In genomic region chr4:120561648-120562047, GRCh38 we compare ENCODE assay signal across 2 cellular contexts.
A peak's percentile ranks its signal among the peaks of the same experiment; 100 is the strongest.
TF ChIP-seq lines count a peak whose summit lies in the region.

No MANE protein-coding gene starts in this region.

TF ChIP-seq in HCT116, 20 proteins besides CTCF, POLR2A, EP300 and RAD21:
- no peak for TF ChIP-seq ELF1 (IDR thresholded peaks at IDR 0.05; ENCODE audit: borderline replicate concordance, low read depth)
- TF ChIP-seq YY1 (IDR thresholded peaks at IDR 0.05; ENCODE audit: extremely low read depth, insufficient replicate concordance, low read depth, low read length) = no peak
- TF ChIP-seq CBX3 (IDR thresholded peaks at IDR 0.05; ENCODE audit: low read depth) = 0 out of 2 replicates have a peak, but pooled peaks have one; percentile 50

TF ChIP-seq in H1, 55 proteins besides CTCF, POLR2A, EP300 and RAD21:
- TF ChIP-seq SUZ12 (IDR thresholded peaks at IDR 0.05; ENCODE audit: low read length) (no peak), TEAD4 (IDR thresholded peaks at IDR 0.05; ENCODE audit: low read depth, low read length) (peak; percentile 98), RNF2 (IDR thresholded peaks at IDR 0.05; ENCODE audit: borderline replicate concordance, low read depth, low read length, missing control alignments, poor library complexity, severe bottlenecking) (no peak), ATF2 (IDR thresholded peaks at IDR 0.05; ENCODE audit: low read length) (peak; percentile 35; the same call in 1 of the 2 replicates), EGR1 (IDR thresholded peaks at IDR 0.05; ENCODE audit: borderline replicate concordance, low read depth, low read length) (0 out of 2 replicates have a peak, but pooled peaks have one; percentile 23), HDAC2 (IDR thresholded peaks at IDR 0.05; ENCODE audit: borderline replicate concordance in 1 of 2, low read depth in 2 of 2, low read length in 2 of 2) (peak in 1 of 2 experiments; percentile 50; a peak in 1 of 4 replicates), TCF12 (IDR thresholded peaks at IDR 0.05; ENCODE audit: low read depth, low read length) (peak; percentile 95), POLR2AphosphoS5 (IDR thresholded peaks at IDR 0.05; ENCODE audit: low read depth, low read length) (no peak; the same call in 1 of the 2 replicates), YY1 (IDR thresholded peaks at IDR 0.05; ENCODE audit: low read depth, low read length) (peak; percentile 68; the same call in 1 of the 2 replicates), NRF1 (IDR thresholded peaks at IDR 0.05; ENCODE audit: low read depth, low read length) (no peak), RBBP5 (IDR thresholded peaks at IDR 0.05; ENCODE audit: borderline replicate concordance, low read depth, low read length) (peak; percentile 87), CEBPB (IDR thresholded peaks at IDR 0.05; ENCODE audit: low read depth, low read length) (peak; percentile 72), CHD2 (IDR thresholded peaks at IDR 0.05; ENCODE audit: low read length) (0 out of 2 replicates have a peak, but pooled peaks have one; percentile 45), JUND (IDR thresholded peaks at IDR 0.05; ENCODE audit: low read length) (no peak), POU5F1 (IDR thresholded peaks at IDR 0.05; ENCODE audit: low read depth, low read length) (0 out of 2 replicates have a peak, but pooled peaks have one; percentile 31), SP1 (IDR thresholded peaks at IDR 0.05; ENCODE audit: low read depth, low read length) (peak; percentile 93), MAX (IDR thresholded peaks at IDR 0.05) (no peak), ASH2L (IDR thresholded peaks at IDR 0.05; ENCODE audit: low read length) (peak; percentile 87), TAF1 (IDR thresholded peaks at IDR 0.05; ENCODE audit: low read depth, low read length) (peak; percentile 57), RXRA (IDR thresholded peaks at IDR 0.05; ENCODE audit: insufficient read depth, low read depth, low read length) (no peak), CHD7 (IDR thresholded peaks at IDR 0.05; ENCODE audit: insufficient replicate concordance, low read length) (peak; percentile 95), SIRT6 (IDR thresholded peaks at IDR 0.05; ENCODE audit: low read length) (no peak), NANOG (IDR thresholded peaks at IDR 0.05; ENCODE audit: insufficient read depth, low read depth, low read length, poor library complexity, severe bottlenecking) (no peak), BCL11A (IDR thresholded peaks at IDR 0.05; ENCODE audit: low read depth in 2 of 2, low read length in 2 of 2) (no peak)
TF ChIP-seq in H1: peak in this region for 14.
